1 cellular context compared by ENCODE assay signal in genomic region chr1:26575350-26575747, GRCh38.
TF ChIP-seq lines count a peak whose summit lies in the region.

No MANE protein-coding gene starts in this region.

TF ChIP-seq in K562, 482 proteins besides CTCF, POLR2A, EP300 and RAD21 (continued from another document):
- TF ChIP-seq CEBPB (tag; IDR thresholded peaks at IDR 0.05): peak; percentile 58; the same call in 1 of the 2 replicates
- TF ChIP-seq TEAD4 (IDR thresholded peaks at IDR 0.05; ENCODE audit: low read length): no peak
- TF ChIP-seq TEAD4 (CRISPR knock-in tag; IDR thresholded peaks at IDR 0.05; ENCODE audit: borderline replicate concordance): no peak
- peak; percentile 48 for TF ChIP-seq TCF3 (CRISPR knock-in tag; IDR thresholded peaks at IDR 0.05)
- no peak for TF ChIP-seq MAFG (tag; conservative IDR thresholded peaks at IDR 0.05)
